Comparison of ENCODE assay signal across 19 cellular contexts in the genomic region with DNA sequence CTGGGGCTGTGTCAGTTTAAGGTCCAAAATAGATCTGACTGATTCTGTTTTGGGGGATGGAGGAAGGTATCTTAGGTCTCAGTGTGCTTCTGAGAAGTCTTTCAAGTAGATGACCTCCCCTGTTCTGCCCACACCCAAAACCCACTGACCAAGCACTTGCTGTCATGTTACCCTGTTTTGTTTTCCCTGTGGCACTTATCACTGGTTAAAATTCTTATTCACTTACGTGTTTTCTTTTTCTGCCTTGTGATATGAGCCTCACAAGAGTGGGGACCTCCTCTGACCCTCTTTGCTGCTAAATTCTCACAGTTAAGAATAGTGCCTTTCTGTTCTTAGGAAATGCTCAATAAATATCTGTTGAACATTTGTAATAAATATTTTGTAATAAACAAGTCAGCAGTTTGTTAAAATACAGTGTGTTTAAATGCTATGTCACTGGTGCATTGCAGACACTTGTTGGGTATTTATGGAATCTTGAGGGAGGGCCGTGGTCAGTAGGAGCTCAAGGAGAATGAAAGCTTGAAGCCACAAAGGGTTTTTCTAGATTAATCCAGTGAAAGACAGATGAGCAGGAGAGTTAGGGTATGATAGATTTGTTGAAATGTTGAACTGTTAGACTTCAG. TPM values are rescaled to one million over a fixed set of nuclear protein-coding genes. Genes with fewer than 3 reads are reported as not detected.
DNase-seq lines count a peak whose midpoint lies in the region; ATAC-seq, FAIRE-seq and TF ChIP-seq lines count a peak whose summit lies in the region.
"Had no signal": no experiment of that assay in that cellular context is flagged by ENCODE, and none has a peak within 500 bp of the region (broad histone marks: within the 10 kb centered on the region; RNA-seq: fewer than 3 reads in every experiment).

No MANE protein-coding gene starts in this region.

- DNase-seq in HFFc6 (no peak), astrocyte (ENCODE audit: low read depth) (peak; percentile 61), left ventricle myocardium inferior (no peak), aorta (no peak), CD1c-positive myeloid dendritic cell (ENCODE audit: extremely low spot score) (no peak), pons (ENCODE audit: low spot score) (no peak), NCI-H69 (lab: John Stamatoyannopoulos, UW) (no peak)
- DNase-seq: activated CD4-positive, alpha-beta T cell treated with anti-CD3 and anti-CD28 coated beads for 1 hour; activated gamma-delta T cell; effector CD4-positive, alpha-beta T cell; foreskin fibroblast; NCI-H1048; right lobe of liver; stimulated activated CD4-positive, alpha-beta T cell treated with anti-CD3 and anti-CD28 coated beads, Interleukin-2, amount 100 ng/mL, for 48 hours; T-helper 2 cell had no signal

- H3K4me1 Mint-ChIP-seq in HFFc6 (ENCODE audit: low read depth) (peaks cover 48% of the 10 kb centered on the region), astrocyte (ENCODE audit: low read depth, unreplicated experiment) (peaks cover 25% of the 10 kb centered on the region)

- peak overlapping the region; percentile 56 for H3K27ac Mint-ChIP-seq in HFFc6
- H3K27ac Mint-ChIP-seq in astrocyte (ENCODE audit: unreplicated experiment): peak overlapping the region; percentile 67
- H3K27ac Mint-ChIP-seq: neural progenitor cell had no signal

- no peaks in the 10 kb centered on the region for H3K36me3 ChIP-seq in astrocyte (ENCODE audit: insufficient read depth, low read length)
- H3K36me3 ChIP-seq in left ventricle myocardium inferior: peaks cover 6% of the 10 kb centered on the region
- no peaks in the 10 kb centered on the region for H3K36me3 ChIP-seq in aorta (ENCODE audit: control insufficient read depth in 1 of 2, insufficient read depth in 2 of 2, low read length in 1 of 2)
- H3K36me3 ChIP-seq: breast epithelium, right lobe of liver, thyroid gland had no signal

- H2AFZ ChIP-seq in astrocyte (ENCODE audit: low read depth, low read length): no peak overlapping the region
- H2AFZ ChIP-seq: neural progenitor cell had no signal

- H3K9ac ChIP-seq in astrocyte (ENCODE audit: low read length): no peak overlapping the region
- H3K9ac ChIP-seq: neural progenitor cell had no signal

- peaks cover 7% of the 10 kb centered on the region for H4K20me1 ChIP-seq in astrocyte (ENCODE audit: insufficient read depth, low read length)

- peak overlapping the region; percentile 17 for H3K4me2 ChIP-seq in astrocyte (ENCODE audit: low read length)
- H3K4me2 ChIP-seq: neural progenitor cell had no signal

- ATAC-seq in aorta (ENCODE audit: low FRiP score): no peak
- ATAC-seq: right lobe of liver had no signal

- no peak overlapping the region for H3K4me3 ChIP-seq in astrocyte (ENCODE audit: insufficient read depth, low read depth, low read length)
- no peak overlapping the region for H3K4me3 ChIP-seq in left ventricle myocardium inferior
- H3K4me3 ChIP-seq in aorta (ENCODE audit: low read length in 2 of 2): no peak overlapping the region
- H3K4me3 ChIP-seq: breast epithelium, neural progenitor cell, right lobe of liver, thyroid gland had no signal

- FAIRE-seq in astrocyte (lab: Jason Lieb, UNC): no peak
- FAIRE-seq: H1 had no signal

- H3K27ac ChIP-seq in astrocyte (ENCODE audit: low read depth, low read length): peak overlapping the region; percentile 32
- H3K27ac ChIP-seq in left ventricle myocardium inferior (replicated peaks): peak overlapping the region; percentile 78
- H3K27ac ChIP-seq in aorta (ENCODE audit: low read depth in 1 of 2, low read length in 2 of 2): peak overlapping the region; percentile 57 to 76
- H3K27ac ChIP-seq: breast epithelium, neural progenitor cell, right lobe of liver had no signal

- H3K9me3 ChIP-seq in astrocyte (ENCODE audit: insufficient read depth, low read depth, low read length) (no peaks in the 10 kb centered on the region), left ventricle myocardium inferior (replicated peaks) (no peaks in the 10 kb centered on the region), aorta (ENCODE audit: control insufficient read depth, low read length) (no peaks in the 10 kb centered on the region)
- H3K9me3 ChIP-seq: breast epithelium, right lobe of liver, thyroid gland had no signal

- H3K4me1 ChIP-seq in astrocyte (ENCODE audit: insufficient read depth, low read length): peaks cover 6% of the 10 kb centered on the region
- H3K4me1 ChIP-seq in left ventricle myocardium inferior: peaks cover 94% of the 10 kb centered on the region
- H3K4me1 ChIP-seq in aorta (ENCODE audit: control insufficient read depth in 1 of 2, insufficient read depth in 2 of 2, low read length in 2 of 2): peaks cover 0 to 11% of the 10 kb centered on the region in 2 donors
- H3K4me1 ChIP-seq: breast epithelium, neural progenitor cell had no signal

- peaks cover 30% of the 10 kb centered on the region for H3K36me3 Mint-ChIP-seq in HFFc6 (ENCODE audit: low read depth)
- peaks cover 6% of the 10 kb centered on the region for H3K36me3 Mint-ChIP-seq in astrocyte (ENCODE audit: low read depth, unreplicated experiment)

- H3K27me3 ChIP-seq in astrocyte (ENCODE audit: insufficient read depth, low read length): no peaks in the 10 kb centered on the region
- H3K27me3 ChIP-seq in left ventricle myocardium inferior (ENCODE audit: low read depth): no peaks in the 10 kb centered on the region
- H3K27me3 ChIP-seq in aorta (ENCODE audit: control insufficient read depth in 1 of 2, insufficient read depth in 2 of 2, low read length in 1 of 2): no peaks in the 10 kb centered on the region
- H3K27me3 ChIP-seq: breast epithelium, neural progenitor cell, right lobe of liver, thyroid gland had no signal

- TF ChIP-seq CTCF in HFFc6 (IDR thresholded peaks at IDR 0.05): no peak
- no peak for TF ChIP-seq CTCF in astrocyte (IDR thresholded peaks at IDR 0.05; ENCODE audit: insufficient read depth, low read depth, low read length)
- TF ChIP-seq CTCF in left ventricle myocardium inferior (IDR thresholded peaks at IDR 0.05; ENCODE audit: borderline replicate concordance): no peak

- H3K27me3 Mint-ChIP-seq in HFFc6 (ENCODE audit: insufficient read depth): no peaks in the 10 kb centered on the region; the same call in 1 of the 2 replicates
- H3K27me3 Mint-ChIP-seq in astrocyte (ENCODE audit: low read depth, unreplicated experiment): no peaks in the 10 kb centered on the region

- H3K79me2 ChIP-seq in astrocyte (ENCODE audit: insufficient read depth, low read length): peaks cover 46% of the 10 kb centered on the region

- intact Hi-C loops in left ventricle myocardium inferior (cut with micrococcal nuclease): no loop called here
- intact Hi-C loops in aorta (cut with DNase I): no loop called here

- H3K9me3 Mint-ChIP-seq in HFFc6: peaks cover 9% of the 10 kb centered on the region
- H3K9me3 Mint-ChIP-seq in astrocyte (ENCODE audit: unreplicated experiment): no peaks in the 10 kb centered on the region

- 20 to 22% methylated on average over 2 of the region's 2 CpGs for WGBS in aorta, 2 donors

- H3K4me3 Mint-ChIP-seq in HFFc6 (peak overlapping the region; percentile 1; the same call in 1 of the 2 replicates), astrocyte (ENCODE audit: unreplicated experiment) (peak overlapping the region; percentile 54)
- H3K4me3 Mint-ChIP-seq: neural progenitor cell had no signal

RNA-seq across cellular contexts. Expression of a gene that starts 20.9 kb away (rescaled TPM):
- 10 to 100 TPM; 15.7 to 22.6 (median 18.6) TPM for total RNA-seq in HFFc6 (2021; fragmentation: NEBNext Ultra II Directional; extraction: Animal tissue kit (Norgen Biotek cat#: 25700))
- total RNA-seq in astrocyte: 35.5 and 38.9 TPM in 2 replicates
- 60.8 TPM for total RNA-seq in left ventricle myocardium inferior
- total RNA-seq in aorta: 10 to 100 TPM; 24.0 to 56.0 TPM
- 10 to 100 TPM; 11.0 to 13.4 TPM for polyA plus RNA-seq in aorta
